Comparison of ENCODE assay signal across 11 cellular contexts in genomic region chr9:93610206-93610605, GRCh38.
"Had no signal": no experiment of that assay in that cellular context is flagged by ENCODE, and none has a peak within 500 bp of the region (broad histone marks: within the 10 kb centered on the region; RNA-seq: fewer than 3 reads in every experiment).

No MANE protein-coding gene starts in this region.

- H3K27ac ChIP-seq: GM23248 had no signal

- H3K4me3 ChIP-seq: GM23248, GM23338, HAP-1 had no signal

- DNase-seq: GM23248, GOT3, H7, H9, HCEC 1CT, HFFc6 had no signal

- ATAC-seq: GM23338, HCT116 had no signal

- H3K4me2 ChIP-seq: GM23338 had no signal

- H3K27ac Mint-ChIP-seq: GM23338, HFFc6 had no signal

- H3K36me3 ChIP-seq: HAP-1 had no signal

- H3K4me1 Mint-ChIP-seq: GM23338 had no signal

- H2AFZ ChIP-seq: GM23248, GM23338 had no signal

- H3K9ac ChIP-seq: GM23248 had no signal

- H3K4me3 Mint-ChIP-seq: GM23338, H9, HFFc6 had no signal

- H3K4me1 ChIP-seq: HAP-1 had no signal

- FAIRE-seq: H1, H54 had no signal
